In genomic region chr14:73757381-73757780, GRCh38 we compare ENCODE assay signal across 8 cellular contexts. TPM values are rescaled to one million over a fixed set of nuclear protein-coding genes. Genes with fewer than 3 reads are reported as not detected.
DNase-seq lines count a peak whose midpoint lies in the region; ATAC-seq and TF ChIP-seq lines count a peak whose summit lies in the region.

No MANE protein-coding gene starts in this region.

- no peaks in the 10 kb centered on the region for H3K79me2 ChIP-seq in H9 (ENCODE audit: insufficient read depth, low read length)

- no peak overlapping the region for H2BK12ac ChIP-seq in H9 (ENCODE audit: insufficient read length, low read depth, low read length)

- H3K4me3 ChIP-seq in Jurkat, Clone E6-1 (ENCODE audit: low read length): peak overlapping the region; percentile 85; the same call in 1 of the 2 replicates

- H2BK5ac ChIP-seq in H9 (ENCODE audit: insufficient read length, low read length): no peak overlapping the region

- H3K9me3 Mint-ChIP-seq in brain: no peaks in the 10 kb centered on the region
- H3K9me3 Mint-ChIP-seq in natural killer cell: no peaks in the 10 kb centered on the region
- no peaks in the 10 kb centered on the region; a peak in 1 of 5 replicates for H3K9me3 Mint-ChIP-seq in H9

- no peak overlapping the region for H4K8ac ChIP-seq in H9 (replicated peaks; ENCODE audit: insufficient read length, low read depth, low read length)

- H3T11ph ChIP-seq in H9 (ENCODE audit: low read length): no peak overlapping the region

- H3K14ac ChIP-seq in H9 (ENCODE audit: insufficient read depth, low read length): no peak overlapping the region

- H2AFZ ChIP-seq in H9 (ENCODE audit: low read length): no peak overlapping the region

- no peaks in the 10 kb centered on the region for H3K79me1 ChIP-seq in H9 (ENCODE audit: insufficient read depth, low read depth, low read length, poor library complexity, severe bottlenecking)

- no peak overlapping the region for H3K4ac ChIP-seq in H9 (ENCODE audit: low read depth, low read length)

- TF ChIP-seq CTCF in 22Rv1 (IDR thresholded peaks at IDR 0.05) (no peak), brain (conservative IDR thresholded peaks at IDR 0.05) (no peak), natural killer cell (IDR thresholded peaks at IDR 0.05) (no peak), H9 (conservative IDR thresholded peaks at IDR 0.05) (no peak)

- WGBS in H9 (ENCODE audit: extremely low coverage, insufficient read length, low lambda C conversion rate): no CpG with 5 or more reads among the region's 1 CpG

- H3K4me2 ChIP-seq in H9 (ENCODE audit: insufficient read depth, insufficient read length, low read length): no peak overlapping the region

- DNase-seq in Jurkat, Clone E6-1 (ENCODE audit: low read depth, low spot score): no peak
- DNase-seq in natural killer cell (no peak), DMS153 (lab: John Stamatoyannopoulos, UW) (no peak), H9 (no peak), GM19240 (ENCODE audit: insufficient read length, low spot score) (no peak)

- no peak overlapping the region for H2BK120ac ChIP-seq in H9 (ENCODE audit: low read depth, low read length, poor library complexity, severe bottlenecking)

- ATAC-seq in natural killer cell (no peak), HG03139 (IDR thresholded peaks at IDR 0.05; ENCODE audit: unreplicated experiment) (no peak)

- H3K27me3 Mint-ChIP-seq in brain (peaks cover 4% of the 10 kb centered on the region), natural killer cell (ENCODE audit: low read depth in 2 of 2) (no peaks in the 10 kb centered on the region), H9 (ENCODE audit: low read depth) (peaks cover 32% of the 10 kb centered on the region)

- H3K27me3 ChIP-seq in H9 (ENCODE audit: insufficient read depth, low read length): no peaks in the 10 kb centered on the region; the same call in 1 of the 2 replicates

- no peak overlapping the region for H2AK5ac ChIP-seq in H9 (ENCODE audit: insufficient read length, low read length)

- H4K20me1 ChIP-seq in H9 (ENCODE audit: control insufficient read depth, insufficient read depth, insufficient read length): peaks cover 2% of the 10 kb centered on the region

- peaks cover 87% of the 10 kb centered on the region for H3K4me1 Mint-ChIP-seq in brain
- peaks cover 81 to 92% of the 10 kb centered on the region in 2 donors for H3K4me1 Mint-ChIP-seq in natural killer cell
- H3K4me1 Mint-ChIP-seq in H9: peaks cover 43 to 62% of the 10 kb centered on the region in 2 experiments

- H3K36me3 Mint-ChIP-seq in brain (no peaks in the 10 kb centered on the region), natural killer cell (no peaks in the 10 kb centered on the region), H9 (ENCODE audit: insufficient read depth in 1 of 3, low read depth in 3 of 3) (no peaks in the 10 kb centered on the region)

- H3K56ac ChIP-seq in H9 (ENCODE audit: insufficient read length, low read depth, low read length): no peak overlapping the region

- H3K27ac Mint-ChIP-seq in brain (peak overlapping the region in 4 of 5 experiments; percentile 80 to 98 (median 88)), natural killer cell (peak overlapping the region; percentile 92 to 96), H9 (no peak overlapping the region)

- peaks cover 14% of the 10 kb centered on the region for H3K23me2 ChIP-seq in H9 (ENCODE audit: insufficient read length, low read depth, low read length, poor library complexity, severe bottlenecking)

- no peak overlapping the region for H3K23ac ChIP-seq in H9 (ENCODE audit: insufficient read length, low read depth, low read length)

- no peak overlapping the region for H3K9ac ChIP-seq in H9 (ENCODE audit: extremely low read depth, insufficient read length, low read length)

- no peak overlapping the region for H4K91ac ChIP-seq in H9 (ENCODE audit: insufficient read length, low read depth, low read length)

- H2BK15ac ChIP-seq in H9 (ENCODE audit: low read depth, low read length): no peak overlapping the region

- no peak overlapping the region for H2BK20ac ChIP-seq in H9 (ENCODE audit: low read depth, low read length, poor library complexity, severe bottlenecking)

- H3K4me3 Mint-ChIP-seq in brain (peak overlapping the region; percentile 83 to 90 (median 86)), natural killer cell (peak overlapping the region; percentile 70), H9 (no peak overlapping the region; a peak in 1 of 5 replicates)

- peaks cover 3% of the 10 kb centered on the region; the same call in 1 of the 2 replicates for H3K4me1 ChIP-seq in H9 (ENCODE audit: insufficient read depth, low read length)

- peak overlapping the region; percentile 98 for H3K27ac ChIP-seq in 22Rv1
- no peak overlapping the region for H3K27ac ChIP-seq in H9 (ENCODE audit: insufficient read length, low read depth, low read length)

- H3K18ac ChIP-seq in H9 (ENCODE audit: insufficient read length, low read depth, low read length): no peak overlapping the region

- H3K9me3 ChIP-seq in H9 (ENCODE audit: control insufficient read depth, low read depth, low read length): no peaks in the 10 kb centered on the region

- no peak overlapping the region for H4K5ac ChIP-seq in H9 (ENCODE audit: insufficient read length, low read depth, low read length)

- intact Hi-C loops in natural killer cell (cut with micrococcal nuclease): loop anchor here (5.0 kb wide), 1 partner anchor 115 kb away; the partner anchor contains the start of gene DNAL1

RNA-seq across cellular contexts. Expression of gene PNMA1, which starts 43.2 kb away (rescaled TPM):
- 21.7 TPM for polyA plus RNA-seq in Jurkat, Clone E6-1 (2012; ENCODE audit: insufficient read depth, insufficient read length)
- polyA plus RNA-seq in brain (ENCODE audit: insufficient read depth, low read depth, low replicate concordance): 135 TPM
- total RNA-seq in natural killer cell (10 to 100 TPM; 26.0 to 32.3 (median 28.9) TPM), H9 (2021) (56.1 and 58.0 TPM in 2 replicates)

Comparison
In these comparisons a context has a peak if more than half of its experiments do, and no peak if none do; other contexts are left out.
1. H3K27ac Mint-ChIP-seq: peak in brain (4 of 5) and natural killer cell (2 of 2); none in H9 (0 of 3).
2. H3K4me3 Mint-ChIP-seq: peak in brain (5 of 5) and natural killer cell (single experiment); none in H9 (0 of 2).